Comparison of ENCODE assay signal across 25 cellular contexts in the genomic region with DNA sequence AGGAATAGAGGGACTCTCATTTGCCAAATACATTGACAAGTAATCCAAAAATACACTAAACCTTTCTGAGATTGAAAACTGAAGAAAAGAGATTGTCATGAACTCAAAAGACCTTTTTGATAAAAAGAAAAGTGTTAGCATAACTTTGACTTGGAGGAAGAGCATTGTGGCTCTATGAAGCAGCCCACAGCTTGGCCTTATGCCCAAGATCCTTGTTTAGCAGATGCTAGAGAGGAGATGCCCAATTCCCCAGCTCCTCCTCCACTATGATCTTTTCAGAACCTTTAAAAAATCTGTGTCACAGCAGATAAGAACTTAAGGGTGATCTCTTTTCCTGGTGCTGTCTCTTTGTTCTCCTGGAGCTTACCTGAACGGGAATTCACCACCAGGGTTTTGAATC. TPM values are rescaled to one million over a fixed set of nuclear protein-coding genes. Genes with fewer than 3 reads are reported as not detected.
"Had no signal": no experiment of that assay in that cellular context is flagged by ENCODE, and none has a peak within 500 bp of the region (broad histone marks: within the 10 kb centered on the region; RNA-seq: fewer than 3 reads in every experiment).

No MANE protein-coding gene starts in this region.

- H3K36me3 ChIP-seq: gastroesophageal sphincter, left ventricle myocardium inferior, lower lobe of right lung, neutrophil, stomach, upper lobe of left lung, uterus had no signal

- H3K27me3 ChIP-seq: gastroesophageal sphincter, stomach, upper lobe of left lung, uterus had no signal

- H3K9me3 ChIP-seq: lower lobe of right lung, neutrophil, upper lobe of left lung, uterus had no signal

- H3K4me3 ChIP-seq: coronary artery, gastroesophageal sphincter, left ventricle myocardium inferior, lower lobe of right lung, skin epidermis, stomach, upper lobe of left lung, uterus had no signal

- H3K4me3 Mint-ChIP-seq: endodermal cell; immature natural killer cell; naive thymus-derived CD4-positive, alpha-beta T cell had no signal

- H3K36me3 Mint-ChIP-seq: immature natural killer cell; naive thymus-derived CD4-positive, alpha-beta T cell had no signal

- H3K4me1 Mint-ChIP-seq: endodermal cell had no signal

- DNase-seq: effector CD4-positive, alpha-beta T cell; endodermal cell; erythroblast; immature natural killer cell; kidney; left cardiac atrium; left ventricle myocardium inferior; lower lobe of right lung; mesendoderm; naive thymus-derived CD4-positive, alpha-beta T cell; stimulated activated CD4-positive, alpha-beta T cell treated with anti-CD3 and anti-CD28 coated beads, Interleukin-2, amount 100 ng/mL, for 24 hours; stimulated activated naive CD4-positive, alpha-beta T cell; stomach; substantia nigra; upper lobe of left lung; uterus had no signal

- H3K9me3 Mint-ChIP-seq: immature natural killer cell had no signal

- H3K27ac Mint-ChIP-seq: endodermal cell; immature natural killer cell; naive thymus-derived CD4-positive, alpha-beta T cell had no signal

RNA-seq across cellular contexts. Expression of a gene that starts 42.3 kb away (rescaled TPM):
- total RNA-seq: chondrocyte; dermis microvascular lymphatic vessel endothelial cell; endodermal cell; endothelial cell of umbilical vein; gastroesophageal sphincter; kidney; left cardiac atrium; left ventricle myocardium inferior; lower lobe of right lung; naive thymus-derived CD4-positive, alpha-beta T cell; pulmonary artery endothelial cell; sciatic nerve had no signal
